ENCODE assay signal across 8 cellular contexts in genomic region chr13:41061075-41061913, GRCh38. TPM values are rescaled to one million over a fixed set of nuclear protein-coding genes. Genes with fewer than 3 reads are reported as not detected.
DNase-seq lines count a peak whose midpoint lies in the region; ATAC-seq and TF ChIP-seq lines count a peak whose summit lies in the region.

Gene WBP4 (plus strand): TSS chr13:41061509. CDS start chr13:41061674, 165 bp downstream.

- H3K4me3 ChIP-seq in GM08714 (ENCODE audit: low read length) (peak within 1 kb of the TSS; percentile 81), HFF-Myc (replicated peaks; ENCODE audit: low read depth, low read length) (peak within 1 kb of the TSS; percentile 69), SK-N-MC (peak within 1 kb of the TSS; percentile 87)

- no peak for TF ChIP-seq CTCF in HFF-Myc (IDR thresholded peaks at IDR 0.05; ENCODE audit: low read depth, low read length, missing control alignments)
- no peak for TF ChIP-seq CTCF in omental fat pad (IDR thresholded peaks at IDR 0.05)

- H3K9ac ChIP-seq in SK-N-MC (ENCODE audit: insufficient read length): peak within 1 kb of the TSS; percentile 85

- peak; percentile 83 for ATAC-seq in omental fat pad (ENCODE audit: low FRiP score)

- H3K27ac ChIP-seq in SK-N-MC (peak within 1 kb of the TSS; percentile 99), temporal lobe (ENCODE audit: low read depth, low read length) (peak within 1 kb of the TSS; percentile 97)

- peaks cover 24% of the 10 kb centered on the region for H3K36me3 ChIP-seq in SK-N-MC (ENCODE audit: insufficient read depth, low read length)

- peak; percentile 81 for DNase-seq in HFF-Myc (ENCODE audit: extremely low read depth, low read depth)
- peak; percentile 96 for DNase-seq in NAMALWA (ENCODE audit: low spot score)
- DNase-seq in SK-N-MC (ENCODE audit: low read depth, low spot score): peak; percentile 72
- peak; percentile 86 for DNase-seq in activated naive CD4-positive, alpha-beta T cell treated with anti-CD3 and anti-CD28 coated beads, Interleukin-2, amount 50 U/mL, for 16 hours
- DNase-seq in glomerular visceral epithelial cell (ENCODE audit: extremely low spot score): peak; percentile 95
- DNase-seq in omental fat pad (ENCODE audit: low spot score): peak; percentile 80

- H3K9me3 ChIP-seq in SK-N-MC (ENCODE audit: low read depth, low read length): no peaks in the 10 kb centered on the region

RNA-seq across cellular contexts. Expression of gene WBP4, which starts in this region (rescaled TPM):
- total RNA-seq in omental fat pad (10 to 100 TPM; 11.4 to 14.5 (median 11.8) TPM), temporal lobe (9.8 TPM)

Comparison
In these comparisons a context has a peak if more than half of its experiments do, and no peak if none do; other contexts are left out.
1. Peak in every context shown above with its lines: DNase-seq, ATAC-seq, H3K4me3 ChIP-seq and H3K27ac ChIP-seq.